Comparison of ENCODE assay signal across 18 cellular contexts in the genomic region with DNA sequence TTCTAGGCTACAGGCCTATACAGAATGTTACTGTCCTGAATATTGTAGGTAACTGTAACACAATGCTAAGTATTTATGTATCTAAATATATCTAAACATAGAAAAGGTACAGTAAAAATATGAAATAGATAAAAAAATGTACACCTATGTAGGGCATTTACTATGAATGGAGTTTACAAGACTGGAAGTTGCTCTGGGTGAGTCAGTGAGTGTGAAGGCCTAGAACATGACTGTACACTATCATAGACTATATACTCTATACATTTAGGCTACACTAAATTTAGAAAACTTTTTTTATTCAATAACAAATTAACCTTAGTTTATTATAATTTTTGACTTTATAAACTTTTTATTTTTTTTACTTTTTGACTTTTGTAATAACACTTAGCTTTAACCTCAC.
DNase-seq lines count a peak whose midpoint lies in the region; ATAC-seq, FAIRE-seq and TF ChIP-seq lines count a peak whose summit lies in the region.
"Had no signal": no experiment of that assay in that cellular context is flagged by ENCODE, and none has a peak within 500 bp of the region (broad histone marks: within the 10 kb centered on the region; RNA-seq: fewer than 3 reads in every experiment).

No MANE protein-coding gene starts in this region.

- BruUV-seq in PC-3 (replicated peaks; lab: Mats Ljungman, UMichigan): no TSS peak

- CTCF ChIA-PET in PC-3 (lab: Charles Lee): no interaction called here

- H3K27ac ChIP-seq in PC-3 (ENCODE audit: low read length): peak overlapping the region; percentile 54
- peak overlapping the region; percentile 21; the same call in 1 of the 2 replicates for H3K27ac ChIP-seq in VCaP
- H3K27ac ChIP-seq in pancreas: no peak overlapping the region
- H3K27ac ChIP-seq in dorsolateral prefrontal cortex: no peak overlapping the region
- H3K27ac ChIP-seq: A549, C4-2B had no signal

- FAIRE-seq in pancreas (lab: Jason Lieb, UNC): peak; percentile 64
- FAIRE-seq: A549, GM19239 had no signal

- no peaks in the 10 kb centered on the region for H4K20me1 ChIP-seq in PC-3 (ENCODE audit: low read length)

- H3K9me3 ChIP-seq in PC-3 (ENCODE audit: low read length) (no peaks in the 10 kb centered on the region), pancreas (no peaks in the 10 kb centered on the region)
- H3K9me3 ChIP-seq: A549, BE2C had no signal

- H3K9me2 ChIP-seq in PC-3 (replicated peaks; ENCODE audit: low read length): no peaks in the 10 kb centered on the region

- no peak overlapping the region for H3K4me3 ChIP-seq in PC-3 (ENCODE audit: low read length)
- H3K4me3 ChIP-seq in fibroblast of mammary gland (ENCODE audit: control insufficient read depth, low read depth, low read length): no peak overlapping the region
- H3K4me3 ChIP-seq in pancreas: no peak overlapping the region
- H3K4me3 ChIP-seq in dorsolateral prefrontal cortex: no peak overlapping the region
- H3K4me3 ChIP-seq: A549 had no signal

- H3F3A ChIP-seq in PC-3 (ENCODE audit: low read length, unreplicated experiment): peaks cover 5% of the 10 kb centered on the region

- H3K4me2 ChIP-seq in PC-3 (ENCODE audit: low read length): no peak overlapping the region
- H3K4me2 ChIP-seq: A549 had no signal

- no peak overlapping the region for H3K9ac ChIP-seq in PC-3 (ENCODE audit: low read length)

- POLR2A ChIA-PET in PC-3 (lab: Charles Lee; ENCODE audit: unreplicated experiment): no interaction called here

- H3K36me3 ChIP-seq in PC-3 (ENCODE audit: low read depth, low read length): no peaks in the 10 kb centered on the region
- H3K36me3 ChIP-seq in pancreas: no peaks in the 10 kb centered on the region
- H3K36me3 ChIP-seq: BE2C had no signal

- ATAC-seq in PC-3 (peak; percentile 74), pancreas (no peak), HG02870 (IDR thresholded peaks at IDR 0.05; ENCODE audit: unreplicated experiment) (no peak)
- ATAC-seq: A549 had no signal

- H3K79me2 ChIP-seq in PC-3 (ENCODE audit: low read length): no peaks in the 10 kb centered on the region

- no peak for TF ChIP-seq CTCF in PC-3 (conservative IDR thresholded peaks at IDR 0.05; ENCODE audit: low read depth, low read length)
- no peak for TF ChIP-seq CTCF in VCaP (conservative IDR thresholded peaks at IDR 0.05)
- TF ChIP-seq CTCF in fibroblast of mammary gland (conservative IDR thresholded peaks at IDR 0.05; ENCODE audit: control insufficient read depth, insufficient read depth, low read depth, low read length): no peak
- no peak for TF ChIP-seq CTCF in pancreas (IDR thresholded peaks at IDR 0.05)
- no peak for TF ChIP-seq CTCF in dorsolateral prefrontal cortex (IDR thresholded peaks at IDR 0.05 in 54 of 56, conservative IDR thresholded peaks at IDR 0.05 in 2 of 56; ENCODE audit: low read depth in 1 of 56, partially characterized antibody in 56 of 56)

- intact Hi-C loops in PC-3 (cut with micrococcal nuclease) (no loop called here), pancreas (cut with DNase I) (no loop called here), dorsolateral prefrontal cortex (cut with DNase I) (no loop called here)

- H3K27me3 ChIP-seq in PC-3 (ENCODE audit: low read length) (no peaks in the 10 kb centered on the region), pancreas (no peaks in the 10 kb centered on the region), dorsolateral prefrontal cortex (no peaks in the 10 kb centered on the region)
- H3K27me3 ChIP-seq: BE2C had no signal

- H2AFZ ChIP-seq in PC-3 (ENCODE audit: low read length): no peak overlapping the region

- DNase-seq in PC-3 (peak; percentile 70), fibroblast of mammary gland (ENCODE audit: low read depth) (peak; percentile 10), pancreas (no peak), dermis blood vessel endothelial cell (no peak), middle frontal gyrus (ENCODE audit: extremely low spot score, low spot score) (no peak), dorsolateral prefrontal cortex (no peak)
- DNase-seq: BE2C; CD4-positive, alpha-beta memory T cell; DMS79 treated with DMSO at 0.1 percent for 48 hours; EL; GF-D8; GOT3; H9 had no signal

- peaks cover 51% of the 10 kb centered on the region for H3K4me1 ChIP-seq in PC-3 (ENCODE audit: insufficient read depth, low read length)
- H3K4me1 ChIP-seq in pancreas: no peaks in the 10 kb centered on the region
- H3K4me1 ChIP-seq: BE2C had no signal

Comparison
In these comparisons a context has a peak if more than half of its experiments do, and no peak if none do; other contexts are left out.
1. DNase-seq: peak in PC-3 (single experiment) and fibroblast of mammary gland (single experiment); none in pancreas (0 of 6), dermis blood vessel endothelial cell (single experiment), middle frontal gyrus (single experiment) and dorsolateral prefrontal cortex (0 of 10).
2. H3K27ac ChIP-seq: peak in PC-3 (single experiment) and VCaP (single experiment); none in pancreas (0 of 4) and dorsolateral prefrontal cortex (0 of 59).